In genomic region chr2:239559417-239560261, GRCh38 we compare ENCODE assay signal across 2 cellular contexts.
TF ChIP-seq lines count a peak whose summit lies in the region.

No MANE protein-coding gene starts in this region.

TF ChIP-seq in IMR-90, 13 proteins besides CTCF, POLR2A, EP300 and RAD21:
- TF ChIP-seq ELK1 (IDR thresholded peaks at IDR 0.05; ENCODE audit: borderline replicate concordance, low read depth, low read length) (no peak), BHLHE40 (IDR thresholded peaks at IDR 0.05; ENCODE audit: low read depth, low read length) (no peak), MXI1 (IDR thresholded peaks at IDR 0.05; ENCODE audit: borderline replicate concordance, low read depth, low read length) (no peak), MAZ (IDR thresholded peaks at IDR 0.05; ENCODE audit: borderline replicate concordance, low read depth, low read length) (no peak), MAFK (IDR thresholded peaks at IDR 0.05; ENCODE audit: low read depth, low read length) (no peak), RFX5 (IDR thresholded peaks at IDR 0.05; ENCODE audit: low read depth, low read length) (no peak), USF2 (IDR thresholded peaks at IDR 0.05; ENCODE audit: low read depth, low read length) (no peak), SMC3 (IDR thresholded peaks at IDR 0.05; ENCODE audit: low read depth, low read length) (no peak), CHD1 (IDR thresholded peaks at IDR 0.05; ENCODE audit: low read depth, low read length) (no peak), RCOR1 (IDR thresholded peaks at IDR 0.05; ENCODE audit: insufficient replicate concordance, low read length) (no peak), CEBPB (IDR thresholded peaks at IDR 0.05; ENCODE audit: low read depth, low read length) (no peak), NFE2L2 (IDR thresholded peaks at IDR 0.05; ENCODE audit: low read depth, low read length) (no peak), FOS (IDR thresholded peaks at IDR 0.05; ENCODE audit: low read depth, low read length) (no peak)

TF ChIP-seq in H1, 55 proteins besides CTCF, POLR2A, EP300 and RAD21:
- no peak for TF ChIP-seq JUND (IDR thresholded peaks at IDR 0.05; ENCODE audit: low read length)
- no peak for TF ChIP-seq SP2 (IDR thresholded peaks at IDR 0.05; ENCODE audit: low read length)
- TF ChIP-seq ASH2L (IDR thresholded peaks at IDR 0.05; ENCODE audit: low read length): no peak
- no peak for TF ChIP-seq KDM1A (IDR thresholded peaks at IDR 0.05; ENCODE audit: borderline replicate concordance, low read length)
- TF ChIP-seq SP1 (IDR thresholded peaks at IDR 0.05; ENCODE audit: low read depth, low read length): no peak
- no peak for TF ChIP-seq CHD7 (IDR thresholded peaks at IDR 0.05; ENCODE audit: insufficient replicate concordance, low read length)
- TF ChIP-seq CREB1 (IDR thresholded peaks at IDR 0.05): no peak
- TF ChIP-seq CHD2 (IDR thresholded peaks at IDR 0.05; ENCODE audit: low read length): no peak
- no peak for TF ChIP-seq KDM4A (IDR thresholded peaks at IDR 0.05; ENCODE audit: low read depth, low read length, severe bottlenecking)
- TF ChIP-seq SIX5 (IDR thresholded peaks at IDR 0.05; ENCODE audit: low read depth, low read length): no peak
- TF ChIP-seq USF2 (IDR thresholded peaks at IDR 0.05; ENCODE audit: low read length): no peak
- no peak for TF ChIP-seq MAX (IDR thresholded peaks at IDR 0.05)
- TF ChIP-seq ZNF274 (IDR thresholded peaks at IDR 0.05; ENCODE audit: borderline replicate concordance, extremely low read depth, low read length): no peak
